Comparison of ENCODE assay signal across 11 cellular contexts in the genomic region with DNA sequence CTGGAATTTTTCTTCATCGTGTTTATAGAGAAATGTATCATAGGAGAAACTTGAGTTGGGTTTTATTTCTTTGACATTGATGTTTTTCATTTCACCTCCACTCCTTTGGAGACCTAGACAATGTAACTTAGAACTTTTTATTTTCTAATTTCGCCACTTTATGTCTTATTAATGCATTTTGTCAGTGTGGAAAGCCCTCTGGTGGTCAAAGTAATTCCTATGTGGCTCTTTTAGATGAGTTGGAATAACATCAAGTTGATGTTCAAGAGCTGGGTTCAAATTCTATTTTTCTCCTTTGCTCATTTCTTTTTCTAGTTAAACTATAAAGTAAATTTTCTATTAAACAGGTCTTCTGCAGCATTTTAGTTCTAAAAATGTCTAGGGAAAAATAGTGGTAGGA.
DNase-seq lines count a peak whose midpoint lies in the region; ATAC-seq, FAIRE-seq and TF ChIP-seq lines count a peak whose summit lies in the region.
"Had no signal": no experiment of that assay in that cellular context is flagged by ENCODE, and none has a peak within 500 bp of the region (broad histone marks: within the 10 kb centered on the region; RNA-seq: fewer than 3 reads in every experiment).

No MANE protein-coding gene starts in this region.

- no peak overlapping the region for H2BK12ac ChIP-seq in trophoblast cell (ENCODE audit: low read length)

- no peak for ATAC-seq in HG02938 (IDR thresholded peaks at IDR 0.05; ENCODE audit: unreplicated experiment)

- H4K12ac ChIP-seq in trophoblast cell (ENCODE audit: low read depth, low read length) = no peak overlapping the region

- peak; percentile 5 for DNase-seq in GM12865 (ENCODE audit: low read depth)
- peak; percentile 34 for DNase-seq in RPMI7951 (ENCODE audit: low read depth)
- peak; percentile 28 for DNase-seq in fibroblast of the conjunctiva (ENCODE audit: low read depth)
- peak; percentile 48 for DNase-seq in small intestine
- no peak for DNase-seq in T1000 (lab: John Stamatoyannopoulos, UW)
- no peak for DNase-seq in SW 1271 (lab: John Stamatoyannopoulos, UW)
- no peak for DNase-seq in trophoblast cell
- DNase-seq: activated CD4-positive, CD25-positive, alpha-beta regulatory T cell; effector CD4-positive, alpha-beta T cell; spleen had no signal

- H3K4ac ChIP-seq in trophoblast cell (ENCODE audit: low read depth, low read length) = no peak overlapping the region

- no peak overlapping the region for H3K23ac ChIP-seq in trophoblast cell (ENCODE audit: low read length)

- no peak overlapping the region for H3K4me3 ChIP-seq in GM12865 (ENCODE audit: low read depth, low read length)
- no peak overlapping the region for H3K4me3 ChIP-seq in small intestine (ENCODE audit: low read depth in 1 of 2, low read length in 2 of 2)
- no peak overlapping the region for H3K4me3 ChIP-seq in trophoblast cell (ENCODE audit: low read depth, low read length)
- H3K4me3 ChIP-seq: spleen had no signal

- no peak overlapping the region for H3K18ac ChIP-seq in trophoblast cell (ENCODE audit: low read length)

- no peak overlapping the region for H2BK5ac ChIP-seq in trophoblast cell (ENCODE audit: low read depth, low read length, poor library complexity)

- H3K79me1 ChIP-seq in trophoblast cell (ENCODE audit: low read length) = no peaks in the 10 kb centered on the region

- H3K14ac ChIP-seq in trophoblast cell (ENCODE audit: low read length) = no peak overlapping the region

- H2AFZ ChIP-seq in trophoblast cell (ENCODE audit: insufficient read depth, low read length, poor library complexity) = no peak overlapping the region

- no peak overlapping the region for H3K9ac ChIP-seq in trophoblast cell (ENCODE audit: low read length)

- peak; percentile 9 for TF ChIP-seq CTCF in GM12865 (IDR thresholded peaks at IDR 0.05; ENCODE audit: insufficient read depth, low read depth, low read length, missing control alignments)

- H2BK120ac ChIP-seq in trophoblast cell (ENCODE audit: insufficient read depth, low read length, poor library complexity) = no peak overlapping the region

- H3K27me3 ChIP-seq in small intestine (ENCODE audit: control insufficient read depth in 2 of 2, insufficient read depth in 2 of 2, low read length in 2 of 2) = no peaks in the 10 kb centered on the region
- H3K27me3 ChIP-seq in trophoblast cell (ENCODE audit: insufficient read depth, low read length) = no peaks in the 10 kb centered on the region
- H3K27me3 ChIP-seq: spleen had no signal

- H3K4me2 ChIP-seq in trophoblast cell (ENCODE audit: low read length) = no peak overlapping the region

- no peak overlapping the region for H4K91ac ChIP-seq in trophoblast cell (ENCODE audit: low read depth, low read length)

- no peaks in the 10 kb centered on the region for H3K79me2 ChIP-seq in trophoblast cell (ENCODE audit: control insufficient read depth, insufficient read depth, low read length, poor library complexity)

- no peak for FAIRE-seq in small intestine (lab: Jason Lieb, UNC)

- H3K4me1 ChIP-seq in small intestine (ENCODE audit: control insufficient read depth in 2 of 2, insufficient read depth in 1 of 2, low read depth in 1 of 2, low read length in 1 of 2) = no peaks in the 10 kb centered on the region
- no peaks in the 10 kb centered on the region for H3K4me1 ChIP-seq in trophoblast cell (ENCODE audit: control insufficient read depth in 1 of 2, insufficient read depth in 2 of 2, low read length in 2 of 2)
- H3K4me1 ChIP-seq: spleen had no signal

- H3K27ac ChIP-seq in small intestine (ENCODE audit: low read depth in 1 of 2, low read length in 1 of 2) (no peak overlapping the region), trophoblast cell (ENCODE audit: low read depth, low read length) (no peak overlapping the region)
- H3K27ac ChIP-seq: spleen had no signal

- no peak overlapping the region for H4K8ac ChIP-seq in trophoblast cell (ENCODE audit: low read depth, low read length)

- no peaks in the 10 kb centered on the region for H3K36me3 ChIP-seq in small intestine (ENCODE audit: control insufficient read depth in 2 of 2, insufficient read depth in 2 of 2, low read length in 2 of 2)
- no peaks in the 10 kb centered on the region for H3K36me3 ChIP-seq in trophoblast cell (ENCODE audit: control insufficient read depth in 1 of 2, insufficient read depth in 2 of 2, low read length in 2 of 2)
- H3K36me3 ChIP-seq: spleen had no signal

- H2AK5ac ChIP-seq in trophoblast cell (ENCODE audit: low read length) = no peak overlapping the region

- 54 to 62% (median 56%) methylated on average over 2 of the region's 2 CpGs for WGBS in small intestine, 3 donors
- WGBS in trophoblast cell (ENCODE audit: extremely low coverage, insufficient coverage, insufficient read length) = no CpG with 5 or more reads among the region's 2 CpGs

- H3K9me3 ChIP-seq in small intestine (ENCODE audit: control insufficient read depth, low read depth) = no peaks in the 10 kb centered on the region
- H3K9me3 ChIP-seq in trophoblast cell (ENCODE audit: insufficient read depth, low read depth, low read length) = no peaks in the 10 kb centered on the region
- H3K9me3 ChIP-seq: spleen had no signal

Comparison
In these comparisons a context has a peak if more than half of its experiments do, and no peak if none do; other contexts are left out.
1. DNase-seq: peak in GM12865 (single experiment), RPMI7951 (single experiment), fibroblast of the conjunctiva (single experiment) and small intestine (single experiment); none in T1000 (single experiment), SW 1271 (0 of 2) and trophoblast cell (0 of 2).